In genomic region chr1:185636848-185637247, GRCh38 we compare ENCODE assay signal across 10 cellular contexts.
A peak's percentile ranks its signal among the peaks of the same experiment; 100 is the strongest.
DNase-seq lines count a peak whose midpoint lies in the region; ATAC-seq and TF ChIP-seq lines count a peak whose summit lies in the region.
"Had no signal": no experiment of that assay in that cellular context is flagged by ENCODE, and none has a peak within 500 bp of the region (broad histone marks: within the 10 kb centered on the region; RNA-seq: fewer than 3 reads in every experiment).

No MANE protein-coding gene starts in this region.

- no peak overlapping the region for H3K4me3 ChIP-seq in HL-60 (replicated peaks; ENCODE audit: insufficient read depth, low read length)
- no peak overlapping the region for H3K4me3 ChIP-seq in smooth muscle cell

- no peak overlapping the region for H3K4me2 ChIP-seq in smooth muscle cell

- DNase-seq in SIG-M5 treated with dmso at 0.1 percent for 504 hours (lab: John Stamatoyannopoulos, UW; ENCODE audit: unreplicated experiment) (peak; percentile 20), SIG-M5 (lab: John Stamatoyannopoulos, UW) (no peak), HL-60 (ENCODE audit: low read depth in 1 of 2, low spot score in 1 of 2) (peak; percentile 50 to 72), smooth muscle cell (lab: John Stamatoyannopoulos, UW; ENCODE audit: unreplicated experiment) (no peak), NCI-H146 (lab: John Stamatoyannopoulos, UW) (no peak), NCI-H1436 treated with DMSO at 0.1 percent for 48 hours (lab: John Stamatoyannopoulos, UW) (no peak), glutamatergic neuron (no peak)
- DNase-seq: NCI-H524 had no signal

- no peaks in the 10 kb centered on the region for H3K4me1 ChIP-seq in smooth muscle cell (ENCODE audit: low read depth)

- peak; percentile 98 for ATAC-seq in HG02571 (IDR thresholded peaks at IDR 0.05; ENCODE audit: unreplicated experiment)

- no peaks in the 10 kb centered on the region for H3K4me1 Mint-ChIP-seq in glutamatergic neuron (ENCODE audit: low read depth, unreplicated experiment)
- H3K4me1 Mint-ChIP-seq: neural crest cell had no signal

- H3K27ac Mint-ChIP-seq in glutamatergic neuron (ENCODE audit: unreplicated experiment): no peak overlapping the region

- H3F3A ChIP-seq in smooth muscle cell (ENCODE audit: low read depth): no peaks in the 10 kb centered on the region

- H3K9me3 Mint-ChIP-seq in glutamatergic neuron (ENCODE audit: unreplicated experiment): peaks cover 8% of the 10 kb centered on the region

- H3K36me3 Mint-ChIP-seq in glutamatergic neuron (ENCODE audit: unreplicated experiment): peaks cover 19% of the 10 kb centered on the region

- peak overlapping the region; percentile 40 for H3K9ac ChIP-seq in smooth muscle cell (ENCODE audit: low read depth)

- peaks cover 1% of the 10 kb centered on the region for H3K27me3 Mint-ChIP-seq in glutamatergic neuron (ENCODE audit: unreplicated experiment)

- peak overlapping the region; percentile 56 for H3K27ac ChIP-seq in HL-60 (replicated peaks)
- H3K27ac ChIP-seq in smooth muscle cell (ENCODE audit: low read depth): peak overlapping the region; percentile 85

- H3K36me3 ChIP-seq in smooth muscle cell (ENCODE audit: low read depth): no peaks in the 10 kb centered on the region

- TF ChIP-seq CTCF in HL-60 (IDR thresholded peaks at IDR 0.05; ENCODE audit: insufficient read depth, low read length) (no peak), smooth muscle cell (IDR thresholded peaks at IDR 0.05; ENCODE audit: borderline replicate concordance, insufficient read depth, poor library complexity, severe bottlenecking) (no peak), glutamatergic neuron (IDR thresholded peaks at IDR 0.05; ENCODE audit: partially characterized antibody, unreplicated experiment) (no peak)

- no peak overlapping the region for H2AFZ ChIP-seq in smooth muscle cell (ENCODE audit: low read depth)

- H3K27me3 ChIP-seq in HL-60 (ENCODE audit: insufficient read depth, poor library complexity, severe bottlenecking): no peaks in the 10 kb centered on the region
- H3K27me3 ChIP-seq in smooth muscle cell (ENCODE audit: low read depth): no peaks in the 10 kb centered on the region

- H3K4me3 Mint-ChIP-seq in glutamatergic neuron (ENCODE audit: unreplicated experiment): no peak overlapping the region
- H3K4me3 Mint-ChIP-seq: neural crest cell had no signal

- H3K9me3 ChIP-seq in smooth muscle cell (replicated peaks; ENCODE audit: low read depth): no peaks in the 10 kb centered on the region

- H4K20me1 ChIP-seq in smooth muscle cell (ENCODE audit: low read depth): no peaks in the 10 kb centered on the region

- no peaks in the 10 kb centered on the region for H3K79me2 ChIP-seq in smooth muscle cell (ENCODE audit: low read depth)

Comparison
In these comparisons a context has a peak if more than half of its experiments do, and no peak if none do; other contexts are left out.
1. DNase-seq: peak in SIG-M5 treated with dmso at 0.1 percent for 504 hours (single experiment) and HL-60 (2 of 2); none in SIG-M5 (single experiment), smooth muscle cell (single experiment), NCI-H146 (single experiment), NCI-H1436 treated with DMSO at 0.1 percent for 48 hours (single experiment) and glutamatergic neuron (single experiment).